30 cellular contexts compared by ENCODE assay signal in the genomic region with DNA sequence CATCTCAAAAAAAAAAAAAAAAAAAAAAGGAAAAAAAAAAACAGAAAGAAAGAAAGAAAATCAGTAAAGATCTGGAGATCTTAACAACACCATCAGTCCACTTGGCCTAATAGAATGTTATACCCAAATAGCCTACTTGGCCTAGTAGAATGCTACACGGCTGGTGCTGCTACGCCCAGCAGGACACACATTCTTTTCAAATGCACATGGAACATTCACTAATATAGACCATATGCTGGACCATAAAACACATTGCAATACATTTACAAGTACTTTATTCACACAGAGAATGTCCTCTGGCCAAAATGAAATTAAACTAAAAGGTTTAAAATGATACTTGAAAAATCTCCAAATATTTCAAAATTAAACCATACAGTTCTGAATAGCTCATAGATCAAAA.
"Had no signal": no experiment of that assay in that cellular context is flagged by ENCODE, and none has a peak within 500 bp of the region (broad histone marks: within the 10 kb centered on the region; RNA-seq: fewer than 3 reads in every experiment).

No MANE protein-coding gene starts in this region.

- DNase-seq: activated CD4-positive, alpha-beta T cell treated with anti-CD3 and anti-CD28 coated beads for 48 hours; activated CD4-positive, alpha-beta T cell treated with anti-CD3 and anti-CD28 coated beads, Interleukin-2, amount 50 U/mL, for 4 hours; activated CD4-positive, CD25-positive, alpha-beta regulatory T cell treated with anti-CD3 and anti-CD28 coated beads, Interleukin-2, amount 50 U/mL, for 72 hours; activated CD8-positive, alpha-beta memory T cell treated with anti-CD3 and anti-CD28 coated beads, Interleukin-2, amount 10 ng/mL, durations not matched to agents 7 days and 5 days; activated effector memory CD4-positive, alpha-beta T cell treated with anti-CD3 and anti-CD28 coated beads, Interleukin-2, amount 50 U/mL, for 16 hours; activated naive CD4-positive, alpha-beta T cell treated with Interleukin-2 at 50 U/mL for 16 hours; activated naive CD8-positive, alpha-beta T cell treated with anti-CD3 and anti-CD28 coated beads, Interleukin-2, amount 50 U/mL, for 24 hours; activated T-cell treated with anti-CD3 and anti-CD28 coated beads, Interleukin-2, amount 50 U/mL, for 4 hours; amygdala; brain microvascular endothelial cell; MG63; MV-4-11; NCI-H1092 treated with DMSO at 0.1 percent for 48 hours; NCI-H1417 treated with DMSO at 0.1 percent for 48 hours; NCI-H1694 treated with DMSO at 0.1 percent for 48 hours; NCI-H2029 treated with DMSO at 0.1 percent for 48 hours; NCI-H345; NCI-H510A treated with DMSO at 0.1 percent for 48 hours; NCI-H69; NK-92 treated with Interleukin-12 subunit alpha and Interleukin-12 subunit beta, amount 100 ng/mL, for 24 hours; OCI-M1; RPMI8226; T-helper 9 cell had no signal

- H3K4me3 ChIP-seq: cardiac muscle cell, MG63 had no signal

- H3K36me3 Mint-ChIP-seq: WTC11 had no signal

- H3K27ac Mint-ChIP-seq: activated CD8-positive, alpha-beta memory T cell treated with anti-CD3 and anti-CD28 coated beads, Interleukin-2, amount 10 ng/mL, durations not matched to agents 7 days and 5 days; activated naive CD4-positive, alpha-beta T cell treated with anti-CD3 and anti-CD28 coated beads, Interleukin-2, amount 50 U/mL, for 72 hours; activated naive CD8-positive, alpha-beta T cell treated with anti-CD3 and anti-CD28 coated beads, Interleukin-2, amount 50 U/mL, for 24 hours; T-helper 1 cell treated with Interleukin-12 subunit alpha and Interleukin-12 subunit beta and Interleukin-4 antibody, amounts not matched to agents 30 μg/mL and 1 μg/mL, for 36 hours; WTC11 had no signal

- H3K27me3 Mint-ChIP-seq: activated CD8-positive, alpha-beta memory T cell treated with anti-CD3 and anti-CD28 coated beads, Interleukin-2, amount 10 ng/mL, durations not matched to agents 7 days and 5 days; activated naive CD8-positive, alpha-beta T cell treated with anti-CD3 and anti-CD28 coated beads, Interleukin-2, amount 50 U/mL, for 24 hours had no signal

- ATAC-seq: activated CD8-positive, alpha-beta memory T cell treated with anti-CD3 and anti-CD28 coated beads, Interleukin-2, amount 10 ng/mL, durations not matched to agents 7 days and 5 days; activated naive CD4-positive, alpha-beta T cell treated with anti-CD3 and anti-CD28 coated beads, Interleukin-2, amount 50 U/mL, for 72 hours; activated naive CD8-positive, alpha-beta T cell treated with anti-CD3 and anti-CD28 coated beads, Interleukin-2, amount 50 U/mL, for 24 hours; activated T-cell treated with anti-CD3 and anti-CD28 coated beads, Interleukin-2, amount 50 U/mL, for 4 hours; Panc1; Right ventricle myocardium inferior; SK-N-SH treated with all-trans-retinoic acid at 6 μM for 48 hours; WTC11 had no signal

- H3K4me3 Mint-ChIP-seq: activated CD8-positive, alpha-beta memory T cell treated with anti-CD3 and anti-CD28 coated beads, Interleukin-2, amount 10 ng/mL, durations not matched to agents 7 days and 5 days; activated naive CD8-positive, alpha-beta T cell treated with anti-CD3 and anti-CD28 coated beads, Interleukin-2, amount 50 U/mL, for 24 hours; activated T-cell treated with anti-CD3 and anti-CD28 coated beads, Interleukin-2, amount 50 U/mL, for 4 hours; T-helper 1 cell treated with Interleukin-12 subunit alpha and Interleukin-12 subunit beta and Interleukin-4 antibody, amounts not matched to agents 30 μg/mL and 1 μg/mL, for 36 hours; WTC11 had no signal

- H3K9me3 ChIP-seq: MG63 had no signal
